9 cellular contexts compared by ENCODE assay signal in genomic region chr7:100568936-100569844, GRCh38. TPM values are rescaled to one million over a fixed set of nuclear protein-coding genes. Genes with fewer than 3 reads are reported as not detected.
DNase-seq lines count a peak whose midpoint lies in the region; ATAC-seq, FAIRE-seq and TF ChIP-seq lines count a peak whose summit lies in the region.
"Had no signal": no experiment of that assay in that cellular context is flagged by ENCODE, and none has a peak within 500 bp of the region (broad histone marks: within the 10 kb centered on the region; RNA-seq: fewer than 3 reads in every experiment).

No MANE protein-coding gene starts in this region.

- 34% methylated on average over 19 of the region's 35 CpGs for WGBS in mammary epithelial cell (ENCODE audit: low coverage, missing lambda C conversion rate)

- H2AFZ ChIP-seq in mammary epithelial cell (ENCODE audit: low read depth, low read length) (peak overlapping the region; percentile 65), keratinocyte (ENCODE audit: control insufficient read depth, low read length) (no peak overlapping the region)

- peaks cover 10% of the 10 kb centered on the region for H3K4me1 ChIP-seq in mammary epithelial cell (ENCODE audit: insufficient read depth, low read length)
- peaks cover 3% of the 10 kb centered on the region for H3K4me1 ChIP-seq in keratinocyte (ENCODE audit: control insufficient read depth, extremely low read depth, insufficient read depth, low read length)

- H3K27ac Mint-ChIP-seq in T-helper 17 cell: peak overlapping the region; percentile 83

- CTCF ChIA-PET in mammary epithelial cell (lab: Charles Lee; ENCODE audit: low non-redundant PET): no interaction called here

- DNase-seq in DMS 273 treated with DMSO at 0.1 percent for 48 hours (lab: John Stamatoyannopoulos, UW) (peak; percentile 47), HUDEP-2 (lab: John Stamatoyannopoulos, UW; ENCODE audit: unreplicated experiment in 76 of 76) (peak in 65 of 76 experiments; percentile 7 to 85 (median 58)), T-helper 17 cell (peak in 2 of 3 donors; percentile 40 to 43), mammary epithelial cell (no peak), keratinocyte (ENCODE audit: low read depth, low spot score) (no peak), NCI-H446 (lab: John Stamatoyannopoulos, UW) (no peak)
- DNase-seq in stimulated activated CD4-positive, alpha-beta T cell treated with anti-CD3 and anti-CD28 coated beads, Interleukin-4, amount 100 ng/mL, for 1 hour: peak; percentile 50

- dilution Hi-C loops in mammary epithelial cell (cut with HindIII; ENCODE audit: low sequenced_read_pairs) (no loop called here), keratinocyte (cut with MboI; ENCODE audit: extremely low pct_ligation_motif_present, low sequenced_read_pairs) (no loop called here)

- in situ Hi-C loops in mammary epithelial cell (cut with MboI; ENCODE audit: low sequenced_read_pairs in 2 of 2): loop anchor here in 1 of 2 donors (10.0 to 25.0 kb wide), 2 partner anchors 126 to 293 kb away; partner anchors contain the start of genes GIGYF1, SLC12A9 and TRIP6

- no peak overlapping the region for H3K27ac ChIP-seq in mammary epithelial cell (ENCODE audit: insufficient read depth, low read depth, low read length)
- no peak overlapping the region for H3K27ac ChIP-seq in keratinocyte (ENCODE audit: control insufficient read depth, insufficient read depth, low read length)
- H3K27ac ChIP-seq: SK-N-MC had no signal

- no TSS peak for BruUV-seq in mammary epithelial cell (replicated peaks; lab: Mats Ljungman, UMichigan)

- peaks cover 21% of the 10 kb centered on the region for H3K4me1 Mint-ChIP-seq in T-helper 17 cell

- H3K79me2 ChIP-seq in mammary epithelial cell (ENCODE audit: insufficient read depth, low read length) (no peaks in the 10 kb centered on the region), keratinocyte (ENCODE audit: control insufficient read depth, insufficient read depth, low read length) (no peaks in the 10 kb centered on the region)

- H3K27me3 Mint-ChIP-seq in T-helper 17 cell: no peaks in the 10 kb centered on the region

- H3K9me3 ChIP-seq in T-helper 17 cell (ENCODE audit: control insufficient read depth, low read length, poor library complexity, severe bottlenecking) (no peaks in the 10 kb centered on the region), mammary epithelial cell (replicated peaks; ENCODE audit: insufficient read depth, low read length) (no peaks in the 10 kb centered on the region), keratinocyte (ENCODE audit: control insufficient read depth, low read depth, low read length) (no peaks in the 10 kb centered on the region)

- ATAC-seq in T-helper 17 cell (peak; percentile 27), HG03108 (IDR thresholded peaks at IDR 0.05; ENCODE audit: unreplicated experiment) (no peak)

- intact Hi-C loops in mammary epithelial cell (cut with micrococcal nuclease): no loop called here

- H3K4me2 ChIP-seq in mammary epithelial cell (ENCODE audit: insufficient read depth, low read depth, low read length) (peak overlapping the region; percentile 87), keratinocyte (ENCODE audit: control insufficient read depth, extremely low read depth, insufficient read depth, low read depth, low read length) (peak overlapping the region; percentile 69)

- no peak overlapping the region for H3K9ac ChIP-seq in mammary epithelial cell (ENCODE audit: insufficient read depth, low read length)
- no peak overlapping the region for H3K9ac ChIP-seq in keratinocyte (ENCODE audit: control insufficient read depth, extremely low read depth, insufficient read depth, low read length)

- H3K36me3 Mint-ChIP-seq in T-helper 17 cell (ENCODE audit: low read depth): peaks cover 2% of the 10 kb centered on the region

- H3K4me3 Mint-ChIP-seq in T-helper 17 cell: peak overlapping the region; percentile 68

- H3K27me3 ChIP-seq in mammary epithelial cell (ENCODE audit: insufficient read depth, low read length): no peaks in the 10 kb centered on the region
- H3K27me3 ChIP-seq in keratinocyte (ENCODE audit: control insufficient read depth, extremely low read depth, insufficient read depth, low read length): peaks cover 23% of the 10 kb centered on the region

- TF ChIP-seq CTCF in mammary epithelial cell (conservative IDR thresholded peaks at IDR 0.05 in 1 of 2, IDR thresholded peaks at IDR 0.05 in 1 of 2; ENCODE audit: extremely low read depth in 1 of 2, insufficient read depth in 1 of 2, low read depth in 1 of 2, low read length in 2 of 2): peak; percentile 27 to 38
- TF ChIP-seq CTCF in keratinocyte (optimal IDR thresholded peaks at IDR 0.05 in 1 of 3, IDR thresholded peaks at IDR 0.05 in 1 of 3, conservative IDR thresholded peaks at IDR 0.05 in 1 of 3; ENCODE audit: extremely low read depth in 1 of 3, insufficient read depth in 2 of 3, low read length in 3 of 3): peak; percentile 23 to 46 (median 43)

- H3K36me3 ChIP-seq in mammary epithelial cell (ENCODE audit: insufficient read depth, low read length) (no peaks in the 10 kb centered on the region), keratinocyte (ENCODE audit: control insufficient read depth in 2 of 2, extremely low read depth in 1 of 2, insufficient read depth in 2 of 2, low read length in 2 of 2) (peaks cover 0 to 4% of the 10 kb centered on the region in 2 experiments)

- no peaks in the 10 kb centered on the region for H3K9me1 ChIP-seq in keratinocyte (ENCODE audit: control insufficient read depth, extremely low read depth, insufficient read depth, low read length)

- H3K4me3 ChIP-seq in mammary epithelial cell (replicated peaks in 1 of 3; ENCODE audit: insufficient read depth in 1 of 3, low read depth in 2 of 3, low read length in 3 of 3) (no peak overlapping the region), keratinocyte (ENCODE audit: control insufficient read depth in 2 of 3, extremely low read depth in 1 of 3, insufficient read depth in 2 of 3, low read depth in 1 of 3, low read length in 3 of 3) (no peak overlapping the region)
- H3K4me3 ChIP-seq: SK-N-MC had no signal

- H4K20me1 ChIP-seq in mammary epithelial cell (ENCODE audit: insufficient read depth, low read length) (no peaks in the 10 kb centered on the region), keratinocyte (ENCODE audit: control insufficient read depth, extremely low read depth, insufficient read depth, low read length) (no peaks in the 10 kb centered on the region)

- no peak for FAIRE-seq in keratinocyte (lab: Jason Lieb, UNC)

RNA-seq across cellular contexts. Expression of gene SAP25, which starts 4.5 kb away (rescaled TPM):
- 10 to 100 TPM; 33.1 to 43.1 TPM for total RNA-seq in T-helper 17 cell
- total RNA-seq in mammary epithelial cell: 1 to 10 TPM in 1 of 2 donors, not detected in 1; 2.0 TPM
- 0.18 TPM for polyA plus RNA-seq in mammary epithelial cell
- not detected for polyA minus RNA-seq in mammary epithelial cell
- polyA plus RNA-seq in keratinocyte: 0.16 to 0.21 TPM in 2 of 3 replicates, not detected in the other
- polyA plus RNA-seq in keratinocyte (2011; ENCODE audit: low read depth): not detected
- polyA plus RNA-seq in keratinocyte (2011; cell fraction: cytosol; rRNA removed): not detected in 2 replicates
- 0.78 and 2.4 TPM in 2 replicates for polyA plus RNA-seq in keratinocyte (2011; cell fraction: nucleus; rRNA removed)
- polyA plus RNA-seq in keratinocyte (2012; ENCODE audit: low replicate concordance): 0.36 and 0.82 TPM in 2 replicates
- polyA minus RNA-seq in keratinocyte: not detected in 3 replicates
- not detected for polyA minus RNA-seq in keratinocyte (2011; cell fraction: cytosol; rRNA and poly(A)+ RNA removed)
- 0.84 TPM in 1 of 2 replicates, not detected in the other for polyA minus RNA-seq in keratinocyte (2011; cell fraction: nucleus; rRNA and poly(A)+ RNA removed)

RNA-seq across cellular contexts. Expression of gene LRCH4, which starts 16.7 kb away (rescaled TPM):
- total RNA-seq in T-helper 17 cell (100 to 1,000 TPM; 284 to 305 TPM), mammary epithelial cell (10 to 100 TPM in 1 of 2 donors, 1 to 10 TPM in 1; 7.8 to 29.1 TPM)
- polyA plus RNA-seq in mammary epithelial cell (8.1 TPM), keratinocyte (4.9 to 8.1 TPM (median 7.3 TPM) in 3 replicates)
- polyA minus RNA-seq in mammary epithelial cell (6.0 TPM), keratinocyte (5.7 to 22.5 TPM (median 10.3 TPM) in 3 replicates)
- polyA plus RNA-seq in keratinocyte (2011; ENCODE audit: low read depth): 4.5 TPM
- polyA plus RNA-seq in keratinocyte (2011; cell fraction: cytosol; rRNA removed): 3.6 and 5.4 TPM in 2 replicates
- 32.8 and 52.4 TPM in 2 replicates for polyA plus RNA-seq in keratinocyte (2011; cell fraction: nucleus; rRNA removed)
- 9.5 and 10.4 TPM in 2 replicates for polyA plus RNA-seq in keratinocyte (2012; ENCODE audit: low replicate concordance)
- polyA minus RNA-seq in keratinocyte (2011; cell fraction: cytosol; rRNA and poly(A)+ RNA removed): 11.3 TPM
- 14.2 and 15.7 TPM in 2 replicates for polyA minus RNA-seq in keratinocyte (2011; cell fraction: nucleus; rRNA and poly(A)+ RNA removed)

RNA-seq across cellular contexts. Expression of gene FBXO24, which starts 16.9 kb away (rescaled TPM):
- total RNA-seq in T-helper 17 cell: under 1 TPM; 0.31 to 0.70 TPM
- under 1 TPM; 0.17 to 0.45 TPM for total RNA-seq in mammary epithelial cell
- 0.44 TPM for polyA plus RNA-seq in mammary epithelial cell
- polyA minus RNA-seq in mammary epithelial cell: not detected
- polyA plus RNA-seq in keratinocyte: 0.19 to 0.34 TPM (median 0.22 TPM) in 3 replicates
- 0.26 TPM for polyA plus RNA-seq in keratinocyte (2011; ENCODE audit: low read depth)
- polyA plus RNA-seq in keratinocyte (2011; cell fraction: cytosol; rRNA removed): 0.13 and 0.22 TPM in 2 replicates
- polyA plus RNA-seq in keratinocyte (2011; cell fraction: nucleus; rRNA removed): 0.19 and 0.61 TPM in 2 replicates
- 0.14 and 0.17 TPM in 2 replicates for polyA plus RNA-seq in keratinocyte (2012; ENCODE audit: low replicate concordance)
- 0.63 to 1.7 TPM in 2 of 3 replicates, not detected in the other for polyA minus RNA-seq in keratinocyte
- polyA minus RNA-seq in keratinocyte (2011; cell fraction: cytosol; rRNA and poly(A)+ RNA removed): not detected
- polyA minus RNA-seq in keratinocyte (2011; cell fraction: nucleus; rRNA and poly(A)+ RNA removed): not detected in 2 replicates

RNA-seq across cellular contexts. Expression of gene AGFG2, which starts 30.2 kb away (rescaled TPM):
- total RNA-seq in T-helper 17 cell: 10 to 100 TPM; 33.1 to 45.9 TPM
- total RNA-seq in mammary epithelial cell: 10 to 100 TPM in 1 of 2 donors, 1 to 10 TPM in 1; 8.0 to 10.9 TPM
- polyA plus RNA-seq in mammary epithelial cell: 4.0 TPM
- polyA minus RNA-seq in mammary epithelial cell: 11.4 TPM
- 3.1 to 4.1 TPM (median 3.4 TPM) in 3 replicates for polyA plus RNA-seq in keratinocyte
- polyA plus RNA-seq in keratinocyte (2011; ENCODE audit: low read depth): 0.95 TPM
- polyA plus RNA-seq in keratinocyte (2011; cell fraction: cytosol; rRNA removed): 2.0 and 5.4 TPM in 2 replicates
- 4.1 and 6.8 TPM in 2 replicates for polyA plus RNA-seq in keratinocyte (2011; cell fraction: nucleus; rRNA removed)
- 2.6 and 5.4 TPM in 2 replicates for polyA plus RNA-seq in keratinocyte (2012; ENCODE audit: low replicate concordance)
- polyA minus RNA-seq in keratinocyte: 2.7 to 10.7 TPM (median 5.2 TPM) in 3 replicates
- 18.4 TPM for polyA minus RNA-seq in keratinocyte (2011; cell fraction: cytosol; rRNA and poly(A)+ RNA removed)
- polyA minus RNA-seq in keratinocyte (2011; cell fraction: nucleus; rRNA and poly(A)+ RNA removed): 3.6 and 4.1 TPM in 2 replicates

RNA-seq across cellular contexts. Expression of gene PCOLCE, which starts 33.0 kb away (rescaled TPM):
- 10 to 100 TPM; 12.6 to 14.7 TPM for total RNA-seq in T-helper 17 cell
- 1 to 10 TPM in 1 of 2 donors, under 1 TPM in 1; 0.67 to 6.9 TPM for total RNA-seq in mammary epithelial cell
- polyA plus RNA-seq in mammary epithelial cell: 0.86 TPM
- polyA minus RNA-seq in mammary epithelial cell: not detected
- polyA plus RNA-seq in keratinocyte: 0.63 to 1.3 TPM (median 0.80 TPM) in 3 replicates
- not detected for polyA plus RNA-seq in keratinocyte (2011; ENCODE audit: low read depth)
- polyA plus RNA-seq in keratinocyte (2011; cell fraction: cytosol; rRNA removed): 0.26 and 0.66 TPM in 2 replicates
- 2.1 and 5.2 TPM in 2 replicates for polyA plus RNA-seq in keratinocyte (2011; cell fraction: nucleus; rRNA removed)
- 2.6 and 3.4 TPM in 2 replicates for polyA plus RNA-seq in keratinocyte (2012; ENCODE audit: low replicate concordance)
- 0.76 to 3.8 TPM in 2 of 3 replicates, not detected in the other for polyA minus RNA-seq in keratinocyte
- polyA minus RNA-seq in keratinocyte (2011; cell fraction: cytosol; rRNA and poly(A)+ RNA removed): not detected
- polyA minus RNA-seq in keratinocyte (2011; cell fraction: nucleus; rRNA and poly(A)+ RNA removed): 1.2 TPM in 1 of 2 replicates, not detected in the other

Comparison
In these comparisons a context has a peak if more than half of its experiments do, and no peak if none do; other contexts are left out.
1. DNase-seq: peak in DMS 273 treated with DMSO at 0.1 percent for 48 hours (single experiment), HUDEP-2 (65 of 76), T-helper 17 cell (2 of 3) and stimulated activated CD4-positive, alpha-beta T cell treated with anti-CD3 and anti-CD28 coated beads, Interleukin-4, amount 100 ng/mL, for 1 hour (single experiment); none in mammary epithelial cell (single experiment), keratinocyte (single experiment) and NCI-H446 (0 of 2).
2. RNA of gene SAP25, which starts 4.5 kb away (total RNA-seq): 33.1 to 43.1 TPM in T-helper 17 cell; 2.0 TPM in mammary epithelial cell; every median in the first group is over 10 times any median in the second.
3. RNA of gene LRCH4, which starts 16.7 kb away (total RNA-seq): 284 to 305 TPM in T-helper 17 cell; 7.8 to 29.1 TPM in mammary epithelial cell; every median in the first group is over 4 times any median in the second.